ENCODE assay signal across 8 cellular contexts in genomic region chr17:75270218-75270965, GRCh38. TPM values are rescaled to one million over a fixed set of nuclear protein-coding genes. Genes with fewer than 3 reads are reported as not detected.
A peak's percentile ranks its signal among the peaks of the same experiment; 100 is the strongest.
DNase-seq lines count a peak whose midpoint lies in the region; ATAC-seq lines count a peak whose summit lies in the region.

No MANE protein-coding gene starts in this region.

- DNase-seq in AML-193 (lab: John Stamatoyannopoulos, UW) (peak; percentile 84 to 89), NCI-H510A (lab: John Stamatoyannopoulos, UW) (peak; percentile 47), lung microvascular endothelial cell (ENCODE audit: low read depth in 2 of 2) (peak; percentile 69 to 79)
- peak; percentile 89 for DNase-seq in activated CD4-positive, alpha-beta T cell treated with anti-CD3 and anti-CD28 coated beads, Interleukin-2, amount 10 ng/mL, durations not matched to agents 24 days and 14 days
- DNase-seq in effector CD4-positive, alpha-beta T cell: peak; percentile 17
- DNase-seq in stimulated activated CD8-positive, alpha-beta memory T cell treated with anti-CD3 and anti-CD28 coated beads, Interleukin-4, amount 100 ng/mL, for 48 hours: peak; percentile 79

- no peaks in the 10 kb centered on the region for H3K27me3 Mint-ChIP-seq in activated CD4-positive, alpha-beta T cell treated with anti-CD3 and anti-CD28 coated beads, Interleukin-2, amount 10 ng/mL, durations not matched to agents 24 days and 14 days

- H3K36me3 Mint-ChIP-seq in activated CD4-positive, alpha-beta T cell treated with anti-CD3 and anti-CD28 coated beads, Interleukin-2, amount 10 ng/mL, durations not matched to agents 24 days and 14 days (ENCODE audit: low read depth): peaks cover 48% of the 10 kb centered on the region

- ATAC-seq in GM18858 (IDR thresholded peaks at IDR 0.05; ENCODE audit: unreplicated experiment): peak; percentile 18
- peak; percentile 38 for ATAC-seq in HG03064 (IDR thresholded peaks at IDR 0.05; ENCODE audit: low read depth, unreplicated experiment)

- intact Hi-C loops in activated CD4-positive, alpha-beta T cell treated with anti-CD3 and anti-CD28 coated beads, Interleukin-2, amount 10 ng/mL, durations not matched to agents 24 days and 14 days (cut with micrococcal nuclease): loop anchor here (1.0 kb wide), 2 partner anchors 9 to 135 kb away; partner anchors contain the start of genes GGA3, GRB2 and MRPS7

- no peaks in the 10 kb centered on the region for H3K9me3 Mint-ChIP-seq in activated CD4-positive, alpha-beta T cell treated with anti-CD3 and anti-CD28 coated beads, Interleukin-2, amount 10 ng/mL, durations not matched to agents 24 days and 14 days

- peaks cover 32% of the 10 kb centered on the region for H3K4me1 Mint-ChIP-seq in activated CD4-positive, alpha-beta T cell treated with anti-CD3 and anti-CD28 coated beads, Interleukin-2, amount 10 ng/mL, durations not matched to agents 24 days and 14 days

- H3K4me3 Mint-ChIP-seq in activated CD4-positive, alpha-beta T cell treated with anti-CD3 and anti-CD28 coated beads, Interleukin-2, amount 10 ng/mL, durations not matched to agents 24 days and 14 days: peak overlapping the region; percentile 87

- peak overlapping the region; percentile 90 for H3K27ac Mint-ChIP-seq in activated CD4-positive, alpha-beta T cell treated with anti-CD3 and anti-CD28 coated beads, Interleukin-2, amount 10 ng/mL, durations not matched to agents 24 days and 14 days

RNA-seq across cellular contexts. Expression of gene MIF4GD, which starts 0.6 kb away (rescaled TPM):
- 45.9 and 48.7 TPM in 2 replicates for total RNA-seq in activated CD4-positive, alpha-beta T cell treated with anti-CD3 and anti-CD28 coated beads, Interleukin-2, amount 10 ng/mL, durations not matched to agents 24 days and 14 days
- total RNA-seq in lung microvascular endothelial cell: 7.4 and 7.5 TPM in 2 replicates

RNA-seq across cellular contexts. Expression of gene MRPS7, which starts 8.7 kb away (rescaled TPM):
- total RNA-seq in activated CD4-positive, alpha-beta T cell treated with anti-CD3 and anti-CD28 coated beads, Interleukin-2, amount 10 ng/mL, durations not matched to agents 24 days and 14 days: 121 and 127 TPM in 2 replicates
- 60.9 and 61.0 TPM in 2 replicates for total RNA-seq in lung microvascular endothelial cell

RNA-seq across cellular contexts. Expression of gene GGA3, which starts 9.0 kb away (rescaled TPM):
- total RNA-seq in activated CD4-positive, alpha-beta T cell treated with anti-CD3 and anti-CD28 coated beads, Interleukin-2, amount 10 ng/mL, durations not matched to agents 24 days and 14 days: 84.2 and 86.9 TPM in 2 replicates
- 6.1 and 10.5 TPM in 2 replicates for total RNA-seq in lung microvascular endothelial cell

RNA-seq across cellular contexts. Expression of gene SLC25A19, which starts 18.8 kb away (rescaled TPM):
- total RNA-seq in activated CD4-positive, alpha-beta T cell treated with anti-CD3 and anti-CD28 coated beads, Interleukin-2, amount 10 ng/mL, durations not matched to agents 24 days and 14 days: 131 and 132 TPM in 2 replicates
- 3.9 and 6.5 TPM in 2 replicates for total RNA-seq in lung microvascular endothelial cell

Comparison
In these comparisons a context has a peak if more than half of its experiments do, and no peak if none do; other contexts are left out.
1. Peak in every context shown above with its lines: DNase-seq and ATAC-seq.
2. DNase-seq: peak in every context shown above with its lines; median percentile 89 in activated CD4-positive, alpha-beta T cell treated with anti-CD3 and anti-CD28 coated beads, Interleukin-2, amount 10 ng/mL, durations not matched to agents 24 days and 14 days; 86 in AML-193; 79 in stimulated activated CD8-positive, alpha-beta memory T cell treated with anti-CD3 and anti-CD28 coated beads, Interleukin-4, amount 100 ng/mL, for 48 hours; 74 in lung microvascular endothelial cell; 47 in NCI-H510A; 17 in effector CD4-positive, alpha-beta T cell.